2 cellular contexts compared by ENCODE assay signal in the genomic region with DNA sequence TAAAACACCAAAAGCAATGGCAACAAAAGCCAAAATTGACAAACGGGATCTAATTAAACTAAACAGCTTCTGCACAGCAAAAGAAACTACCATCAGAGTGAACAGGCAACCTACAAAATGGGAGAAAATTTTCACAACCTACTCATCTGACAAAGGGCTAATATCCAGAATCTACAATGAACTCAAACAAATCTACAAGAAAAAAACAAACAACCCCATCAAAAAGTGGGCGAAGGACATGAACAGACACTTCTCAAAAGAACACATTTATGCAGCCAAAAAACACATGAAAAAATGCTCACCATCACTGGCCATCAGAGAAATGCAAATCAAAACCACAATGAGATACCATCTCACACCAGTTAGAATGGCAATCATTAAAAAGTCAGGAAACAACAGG. TPM values are rescaled to one million over a fixed set of nuclear protein-coding genes. Genes with fewer than 3 reads are reported as not detected.
DNase-seq lines count a peak whose midpoint lies in the region; TF ChIP-seq lines count a peak whose summit lies in the region.
"Not testable (repeated sequence)": the region's sequence is repeated elsewhere in the genome, so short reads cannot be mapped to it uniquely, and the experiment has no call there.
"Had no signal": no experiment of that assay in that cellular context is flagged by ENCODE, and none has a peak within 500 bp of the region (broad histone marks: within the 10 kb centered on the region; RNA-seq: fewer than 3 reads in every experiment).

No MANE protein-coding gene starts in this region.

- H3K4me3 Mint-ChIP-seq in glutamatergic neuron (ENCODE audit: unreplicated experiment): not testable (repeated sequence)

- not testable (repeated sequence) for H3K27me3 Mint-ChIP-seq in glutamatergic neuron (ENCODE audit: unreplicated experiment)

- not testable (repeated sequence) for TF ChIP-seq CTCF in glutamatergic neuron (IDR thresholded peaks at IDR 0.05; ENCODE audit: partially characterized antibody, unreplicated experiment)

- H3K36me3 Mint-ChIP-seq in glutamatergic neuron (ENCODE audit: unreplicated experiment): peaks cover 20% of the 10 kb centered on the region

- not testable (repeated sequence) for DNase-seq in glutamatergic neuron

- not testable (repeated sequence) for H3K4me1 Mint-ChIP-seq in glutamatergic neuron (ENCODE audit: low read depth, unreplicated experiment)

- peaks cover 15% of the 10 kb centered on the region for H3K9me3 Mint-ChIP-seq in glutamatergic neuron (ENCODE audit: unreplicated experiment)

- peak overlapping the region; percentile 38 for H3K27ac Mint-ChIP-seq in glutamatergic neuron (ENCODE audit: unreplicated experiment)

RNA-seq across cellular contexts. Expression of gene ELAPOR2, which starts 14.7 kb away (rescaled TPM):
- total RNA-seq in glutamatergic neuron (ENCODE audit: unreplicated experiment): 122 TPM
- total RNA-seq: A673 had no signal
